ENCODE assay signal across 18 cellular contexts in the genomic region with DNA sequence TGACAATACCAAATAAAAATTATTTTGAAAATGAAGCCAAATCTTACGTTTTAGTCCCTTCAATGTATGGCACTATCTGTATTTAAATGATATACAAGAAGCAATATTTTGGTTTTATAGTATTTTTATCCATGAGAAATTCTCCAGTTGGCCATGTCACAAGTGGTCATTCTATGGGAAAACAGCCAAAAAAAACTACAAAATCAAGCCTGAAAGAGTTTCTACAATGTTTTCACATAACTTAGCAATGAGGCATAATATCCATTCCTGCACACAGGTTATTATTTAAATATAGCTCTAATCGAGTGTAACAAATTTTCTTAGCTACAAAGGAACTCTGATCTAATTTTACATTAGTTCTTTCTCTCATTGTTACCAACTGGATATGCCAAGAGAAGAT. TPM values are rescaled to one million over a fixed set of nuclear protein-coding genes. Genes with fewer than 3 reads are reported as not detected.
DNase-seq lines count a peak whose midpoint lies in the region; ATAC-seq and TF ChIP-seq lines count a peak whose summit lies in the region.
"Had no signal": no experiment of that assay in that cellular context is flagged by ENCODE, and none has a peak within 500 bp of the region (broad histone marks: within the 10 kb centered on the region; RNA-seq: fewer than 3 reads in every experiment).

No MANE protein-coding gene starts in this region.

- ATAC-seq in HG03432 (IDR thresholded peaks at IDR 0.05; ENCODE audit: unreplicated experiment) = no peak
- ATAC-seq: CD8-positive, alpha-beta T cell; left lung had no signal

- H3K36me3 ChIP-seq in skeletal muscle satellite cell (ENCODE audit: insufficient read depth, low read length) = peaks cover 4% of the 10 kb centered on the region
- H3K36me3 ChIP-seq: cardiac muscle cell, tibial nerve had no signal

- in situ Hi-C loops in astrocyte of the cerebellum (cut with HindIII; ENCODE audit: low sequenced_read_pairs) = no loop called here

- peaks cover 43% of the 10 kb centered on the region for H3K4me1 ChIP-seq in skeletal muscle satellite cell (ENCODE audit: control insufficient read depth, insufficient read depth, low read length)

- no peak overlapping the region for H3K4me3 ChIP-seq in astrocyte of the cerebellum (ENCODE audit: low read depth, low read length)
- peak overlapping the region; percentile 16 for H3K4me3 ChIP-seq in skeletal muscle satellite cell (ENCODE audit: low read length)
- no peak overlapping the region for H3K4me3 ChIP-seq in lower leg skin (ENCODE audit: low read depth, poor library complexity, severe bottlenecking)
- H3K4me3 ChIP-seq: cardiac muscle cell, left lung, tibial nerve had no signal

- H3K9ac ChIP-seq in skeletal muscle satellite cell (ENCODE audit: low read depth, low read length) = peak overlapping the region; percentile 28

- no peaks in the 10 kb centered on the region for H3K9me3 ChIP-seq in skeletal muscle satellite cell (replicated peaks; ENCODE audit: low read length)
- H3K9me3 ChIP-seq: left lung, tibial nerve had no signal

- TF ChIP-seq CTCF in astrocyte of the cerebellum (IDR thresholded peaks at IDR 0.05; ENCODE audit: low read depth, low read length, missing control alignments) (no peak), lower leg skin (IDR thresholded peaks at IDR 0.05) (no peak)

- H3K4me2 ChIP-seq in skeletal muscle satellite cell (ENCODE audit: low read length) = peak overlapping the region; percentile 56

- intact Hi-C loops in lower leg skin (cut with DNase I; ENCODE audit: low total_unique reads) = no loop called here

- no peaks in the 10 kb centered on the region for H3K27me3 ChIP-seq in skeletal muscle satellite cell (ENCODE audit: control insufficient read depth, insufficient read depth, low read length)
- H3K27me3 ChIP-seq: cardiac muscle cell, left lung, tibial nerve had no signal

- 61 to 64% methylated on average over 2 of the region's 2 CpGs for WGBS in lower leg skin, 2 donors

- peak; percentile 35 for DNase-seq in HCEC 1CT
- peak; percentile 72 for DNase-seq in astrocyte of the cerebellum (ENCODE audit: low read depth)
- peak; percentile 5 for DNase-seq in fibroblast of the conjunctiva (ENCODE audit: low read depth)
- no peak for DNase-seq in lower leg skin (ENCODE audit: low spot score in 2 of 2)
- DNase-seq in NCI-H1417 treated with DMSO at 0.1 percent for 48 hours (lab: John Stamatoyannopoulos, UW) = no peak
- DNase-seq in activated T-cell treated with anti-CD3 and anti-CD28 coated beads, Interleukin-2, amount 50 U/mL, for 1 hour = no peak
- DNase-seq: activated gamma-delta T cell; CD8-positive, alpha-beta T cell; hippocampal formation; left lung; NCI-H1417; NCI-H510A; OCI-M1; SW 1271 had no signal

- TF ChIP-seq POLR2A in lower leg skin (IDR thresholded peaks at IDR 0.05) = no peak

RNA-seq across cellular contexts. Expression of a gene that starts 5.4 kb away (rescaled TPM):
- total RNA-seq in skeletal muscle satellite cell (2012; rRNA removed) = 18.8 and 20.8 TPM in 2 replicates
- 10 to 100 TPM in 3 of 4 donors, 1 to 10 TPM in 1; 7.3 to 18.2 (median 14.1) TPM for total RNA-seq in lower leg skin

Comparison
In these comparisons a context has a peak if more than half of its experiments do, and no peak if none do; other contexts are left out.
1. DNase-seq: peak in HCEC 1CT (single experiment), astrocyte of the cerebellum (single experiment) and fibroblast of the conjunctiva (single experiment); none in lower leg skin (0 of 2), NCI-H1417 treated with DMSO at 0.1 percent for 48 hours (single experiment) and activated T-cell treated with anti-CD3 and anti-CD28 coated beads, Interleukin-2, amount 50 U/mL, for 1 hour (single experiment).